In the genomic region with DNA sequence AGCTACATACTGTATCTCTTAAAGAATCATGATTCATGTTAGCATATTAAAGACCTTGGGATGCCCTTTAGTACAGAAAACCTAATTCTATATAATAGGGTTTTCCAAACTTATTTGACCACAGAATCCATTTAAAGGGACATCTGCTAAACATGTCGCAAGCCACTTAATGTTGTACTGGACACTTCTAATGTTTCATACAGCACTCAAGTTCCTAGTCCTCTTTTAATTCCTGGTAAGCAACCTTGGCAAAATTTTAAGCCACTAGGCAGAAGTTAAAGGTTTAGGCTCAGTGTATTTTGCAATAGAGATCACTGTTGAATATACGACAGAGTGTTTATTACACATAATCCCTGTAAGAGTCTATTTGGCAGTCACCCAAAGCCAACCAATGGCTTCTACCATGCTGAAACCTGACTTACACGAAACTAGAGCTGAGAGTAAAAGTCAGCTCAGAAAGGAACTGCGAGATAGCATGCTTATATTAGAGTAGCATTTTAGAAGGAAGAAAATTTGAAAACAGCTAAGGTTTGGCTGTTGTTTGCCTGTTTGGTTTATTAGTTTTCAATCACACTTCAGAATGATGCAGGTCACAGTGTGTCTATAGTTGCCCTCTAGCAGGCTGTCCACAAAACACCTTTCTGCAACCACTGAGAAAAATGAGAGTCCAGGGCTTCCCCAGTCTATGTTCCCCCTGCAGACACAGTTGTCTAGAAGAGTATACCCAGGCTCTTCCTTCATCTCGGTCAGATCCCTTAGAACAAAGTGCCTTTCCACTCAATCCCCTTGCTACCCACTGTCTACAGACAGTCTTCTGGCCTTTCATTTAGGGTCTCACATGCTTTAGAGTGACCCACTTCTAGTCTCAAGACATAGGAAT, we compare ENCODE assay signal across 9 cellular contexts.
DNase-seq lines count a peak whose midpoint lies in the region; ATAC-seq and TF ChIP-seq lines count a peak whose summit lies in the region.
"Had no signal": no experiment of that assay in that cellular context is flagged by ENCODE, and none has a peak within 500 bp of the region (broad histone marks: within the 10 kb centered on the region; RNA-seq: fewer than 3 reads in every experiment).

No MANE protein-coding gene starts in this region.

- ATAC-seq in HG03175 (IDR thresholded peaks at IDR 0.05; ENCODE audit: unreplicated experiment) (no peak), GM18517 (IDR thresholded peaks at IDR 0.05; ENCODE audit: unreplicated experiment) (no peak)

- no peak overlapping the region for H3K27ac ChIP-seq in neural progenitor cell

- H3K36me3 Mint-ChIP-seq in neural progenitor cell, result no peaks in the 10 kb centered on the region
- H3K36me3 Mint-ChIP-seq: activated naive CD4-positive, alpha-beta T cell treated with anti-CD3 and anti-CD28 coated beads, Interleukin-2, amount 50 U/mL, for 24 hours had no signal

- no peak for TF ChIP-seq CTCF in LNCaP clone FGC (IDR thresholded peaks at IDR 0.05; ENCODE audit: control insufficient read depth, extremely low read depth, insufficient read depth)
- TF ChIP-seq CTCF in neural progenitor cell (IDR thresholded peaks at IDR 0.05), result no peak

- H3K4me1 Mint-ChIP-seq in neural progenitor cell, result peaks cover 2% of the 10 kb centered on the region

- H3K9me3 ChIP-seq in neural progenitor cell (ENCODE audit: low read depth), result no peaks in the 10 kb centered on the region

- H3K4me3 ChIP-seq in LNCaP clone FGC (ENCODE audit: low read depth, low read length), result no peak overlapping the region
- H3K4me3 ChIP-seq in neural progenitor cell, result no peak overlapping the region

- H3K27me3 Mint-ChIP-seq in neural progenitor cell (ENCODE audit: insufficient read depth, low read depth), result peaks cover 2% of the 10 kb centered on the region
- H3K27me3 Mint-ChIP-seq: activated naive CD4-positive, alpha-beta T cell treated with anti-CD3 and anti-CD28 coated beads, Interleukin-2, amount 50 U/mL, for 24 hours had no signal

- no peak overlapping the region for H3K4me2 ChIP-seq in neural progenitor cell

- peak; percentile 6 for DNase-seq in COLO668 (lab: John Stamatoyannopoulos, UW; ENCODE audit: unreplicated experiment)
- peak; percentile 35 for DNase-seq in LNCaP clone FGC (ENCODE audit: low read depth)
- DNase-seq in SHP77 treated with DMSO at 0.1 percent for 48 hours (lab: John Stamatoyannopoulos, UW), result peak; percentile 66
- peak; percentile 91 for DNase-seq in iris pigment epithelial cell (ENCODE audit: low read depth)
- DNase-seq in neural progenitor cell (ENCODE audit: low spot score), result no peak
- DNase-seq in NOMO-1 treated with DMSO at 0.1 percent for 48 hours (lab: John Stamatoyannopoulos, UW; ENCODE audit: unreplicated experiment), result no peak

- H3F3A ChIP-seq in neural progenitor cell (ENCODE audit: low read depth), result no peaks in the 10 kb centered on the region

- H4K20me1 ChIP-seq in neural progenitor cell (ENCODE audit: low read depth), result no peaks in the 10 kb centered on the region

- H3K36me3 ChIP-seq in neural progenitor cell, result no peaks in the 10 kb centered on the region

- H3K4me3 Mint-ChIP-seq in neural progenitor cell, result no peak overlapping the region
- H3K4me3 Mint-ChIP-seq: activated naive CD4-positive, alpha-beta T cell treated with anti-CD3 and anti-CD28 coated beads, Interleukin-2, amount 50 U/mL, for 24 hours had no signal

- H3K79me2 ChIP-seq in neural progenitor cell (ENCODE audit: low read depth), result no peaks in the 10 kb centered on the region

- H3K9ac ChIP-seq in neural progenitor cell, result no peak overlapping the region

- H3K27ac Mint-ChIP-seq in neural progenitor cell, result no peak overlapping the region
- H3K27ac Mint-ChIP-seq: activated naive CD4-positive, alpha-beta T cell treated with anti-CD3 and anti-CD28 coated beads, Interleukin-2, amount 50 U/mL, for 24 hours had no signal

- H3K4me1 ChIP-seq in neural progenitor cell, result no peaks in the 10 kb centered on the region

- H2AFZ ChIP-seq in neural progenitor cell (replicated peaks), result no peak overlapping the region

- no peaks in the 10 kb centered on the region for H3K9me3 Mint-ChIP-seq in neural progenitor cell
- H3K9me3 Mint-ChIP-seq: activated naive CD4-positive, alpha-beta T cell treated with anti-CD3 and anti-CD28 coated beads, Interleukin-2, amount 50 U/mL, for 24 hours had no signal

- no peaks in the 10 kb centered on the region for H3K27me3 ChIP-seq in neural progenitor cell

Comparison
In these comparisons a context has a peak if more than half of its experiments do, and no peak if none do; other contexts are left out.
1. DNase-seq: peak in COLO668 (single experiment), LNCaP clone FGC (single experiment), SHP77 treated with DMSO at 0.1 percent for 48 hours (single experiment) and iris pigment epithelial cell (single experiment); none in neural progenitor cell (single experiment) and NOMO-1 treated with DMSO at 0.1 percent for 48 hours (single experiment).